In the genomic region with DNA sequence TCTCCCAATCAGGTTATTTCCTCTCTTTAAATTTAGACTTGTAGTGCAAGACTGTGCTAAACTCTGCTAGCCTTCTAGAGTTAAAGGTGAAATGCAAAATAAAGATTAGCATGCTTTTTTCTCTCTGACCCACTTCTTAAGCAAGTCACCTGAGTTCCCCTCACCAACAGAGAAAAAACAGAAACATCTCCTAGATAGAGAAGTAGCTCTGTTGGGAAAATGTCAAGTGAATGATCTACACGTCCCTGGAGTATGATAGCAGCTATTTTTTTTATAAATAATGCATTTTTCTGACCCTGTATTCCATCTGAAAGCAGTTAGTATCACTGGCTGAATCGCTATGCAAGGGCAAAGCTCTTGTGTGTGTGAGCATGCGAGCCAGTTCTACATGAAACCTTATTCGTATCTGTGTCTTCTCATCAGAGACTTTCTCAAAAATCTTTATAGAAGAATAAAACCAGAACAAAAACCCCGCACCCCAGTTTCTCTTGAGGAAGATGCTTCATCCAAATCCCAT, we compare ENCODE assay signal across 26 cellular contexts. TPM values are rescaled to one million over a fixed set of nuclear protein-coding genes. Genes with fewer than 3 reads are reported as not detected.
DNase-seq lines count a peak whose midpoint lies in the region; ATAC-seq and TF ChIP-seq lines count a peak whose summit lies in the region.
"Had no signal": no experiment of that assay in that cellular context is flagged by ENCODE, and none has a peak within 500 bp of the region (broad histone marks: within the 10 kb centered on the region; RNA-seq: fewer than 3 reads in every experiment).

No MANE protein-coding gene starts in this region.

- TF ChIP-seq CTCF in heart right ventricle (IDR thresholded peaks at IDR 0.05): no peak
- no peak for TF ChIP-seq CTCF in neural progenitor cell (IDR thresholded peaks at IDR 0.05)

- H3K9me3 Mint-ChIP-seq in neural progenitor cell: no peaks in the 10 kb centered on the region
- H3K9me3 Mint-ChIP-seq: activated B cell treated with CpG ODN at 0.5 μM for 24 hours; activated CD4-positive, alpha-beta memory T cell treated with anti-CD3 and anti-CD28 coated beads for 36 hours; activated naive CD8-positive, alpha-beta T cell treated with anti-CD3 and anti-CD28 coated beads for 36 hours; CD14-positive monocyte; immature natural killer cell had no signal

- 55 to 59% methylated on average over 5 of the region's 5 CpGs for WGBS in heart right ventricle, 2 donors

- H3K4me3 ChIP-seq in heart right ventricle (no peak overlapping the region), neural progenitor cell (no peak overlapping the region)
- H3K4me3 ChIP-seq: prostate gland, smooth muscle cell, tibial nerve had no signal

- peak overlapping the region; percentile 72 for H3K4me2 ChIP-seq in neural progenitor cell
- H3K4me2 ChIP-seq: smooth muscle cell had no signal

- peaks cover 56% of the 10 kb centered on the region for H3K79me2 ChIP-seq in neural progenitor cell (ENCODE audit: low read depth)

- H3K4me1 ChIP-seq in heart right ventricle (peaks cover 5 to 76% (median 42%) of the 10 kb centered on the region in 9 donors), neural progenitor cell (peaks cover 31% of the 10 kb centered on the region)
- H3K4me1 ChIP-seq: prostate gland had no signal

- peaks cover 4% of the 10 kb centered on the region for H4K20me1 ChIP-seq in neural progenitor cell (ENCODE audit: low read depth)

- H3K27me3 Mint-ChIP-seq in neural progenitor cell (ENCODE audit: insufficient read depth, low read depth): no peaks in the 10 kb centered on the region
- H3K27me3 Mint-ChIP-seq: activated B cell treated with CpG ODN at 0.5 μM for 24 hours; activated CD4-positive, alpha-beta memory T cell treated with anti-CD3 and anti-CD28 coated beads for 36 hours; activated naive CD8-positive, alpha-beta T cell treated with anti-CD3 and anti-CD28 coated beads for 36 hours had no signal

- intact Hi-C loops in heart right ventricle (cut with DNase I): loop anchor here in 1 of 10 donors (10.0 kb wide), 1 partner anchor 57 kb away; no protein-coding TSS in a partner anchor
- intact Hi-C loops in left cardiac atrium (cut with DNase I): no loop called here

- H2AFZ ChIP-seq in neural progenitor cell (replicated peaks): no peak overlapping the region

- no peaks in the 10 kb centered on the region for H3K9me3 ChIP-seq in heart right ventricle
- no peaks in the 10 kb centered on the region for H3K9me3 ChIP-seq in neural progenitor cell (ENCODE audit: low read depth)
- H3K9me3 ChIP-seq: prostate gland, tibial nerve had no signal

- H3K36me3 ChIP-seq in heart right ventricle (peaks cover 0 to 33% (median 0%) of the 10 kb centered on the region in 9 donors), neural progenitor cell (peaks cover 5% of the 10 kb centered on the region)
- H3K36me3 ChIP-seq: prostate gland had no signal

- in situ Hi-C loops in ACHN (cut with HindIII; ENCODE audit: low pct_ligation_motif_present, low pct_unique_long_range_greater_than_20kb, low sequenced_read_pairs): no loop called here

- H3K27me3 ChIP-seq in heart right ventricle (no peaks in the 10 kb centered on the region), neural progenitor cell (no peaks in the 10 kb centered on the region)
- H3K27me3 ChIP-seq: tibial nerve had no signal

- H3K4me3 Mint-ChIP-seq in neural progenitor cell: no peak overlapping the region
- H3K4me3 Mint-ChIP-seq: activated B cell treated with CpG ODN at 0.5 μM for 24 hours; activated CD4-positive, alpha-beta memory T cell treated with anti-CD3 and anti-CD28 coated beads for 36 hours; activated naive CD8-positive, alpha-beta T cell treated with anti-CD3 and anti-CD28 coated beads for 36 hours; CD14-positive monocyte; immature natural killer cell had no signal

- H3K27ac ChIP-seq in heart right ventricle (peak overlapping the region in 7 of 10 donors; percentile 4 to 72 (median 18)), neural progenitor cell (no peak overlapping the region)
- H3K27ac ChIP-seq: HL-60, prostate gland had no signal

- no peak overlapping the region for H3K27ac Mint-ChIP-seq in neural progenitor cell
- H3K27ac Mint-ChIP-seq: activated B cell treated with CpG ODN at 0.5 μM for 24 hours; activated CD4-positive, alpha-beta memory T cell treated with anti-CD3 and anti-CD28 coated beads for 36 hours; activated naive CD8-positive, alpha-beta T cell treated with anti-CD3 and anti-CD28 coated beads for 36 hours had no signal

- peak in 1 of 8 donors; percentile 29 for ATAC-seq in heart right ventricle
- no peak for ATAC-seq in left cardiac atrium
- ATAC-seq: esophagus mucosa; stimulated activated naive CD8-positive, alpha-beta T cell treated with anti-CD3 and anti-CD28 coated beads, Interleukin-15, Interleukin-2, amounts not matched to agents 100 U/mL and 50 U/mL, for 24 hours had no signal

- no peaks in the 10 kb centered on the region for H3F3A ChIP-seq in neural progenitor cell (ENCODE audit: low read depth)

- peaks cover 30% of the 10 kb centered on the region for H3K4me1 Mint-ChIP-seq in neural progenitor cell

- peaks cover 23% of the 10 kb centered on the region for H3K36me3 Mint-ChIP-seq in neural progenitor cell

- no peak overlapping the region for H3K9ac ChIP-seq in neural progenitor cell

- no peak for DNase-seq in heart right ventricle
- no peak for DNase-seq in left cardiac atrium
- peak; percentile 72 for DNase-seq in fibroblast of gingiva (ENCODE audit: low read depth)
- DNase-seq in neural progenitor cell (ENCODE audit: low spot score): no peak
- DNase-seq in NCI-H1417 treated with DMSO at 0.1 percent for 48 hours (lab: John Stamatoyannopoulos, UW): no peak
- DNase-seq in stimulated activated CD4-positive, alpha-beta T cell treated with anti-CD3 and anti-CD28 coated beads, Interleukin-4, amount 100 ng/mL, for 4 hours: no peak
- no peak for DNase-seq in NCI-H510A (lab: John Stamatoyannopoulos, UW)
- DNase-seq in ACHN: no peak
- DNase-seq: activated B cell treated with CpG ODN at 0.5 μM for 24 hours; activated CD4-positive, alpha-beta memory T cell treated with anti-CD3 and anti-CD28 coated beads for 36 hours; activated naive CD8-positive, alpha-beta T cell treated with anti-CD3 and anti-CD28 coated beads for 36 hours; effector memory CD4-positive, alpha-beta T cell; EL; GOT3; immature natural killer cell; NCI-H1436; NCI-H510A treated with DMSO at 0.1 percent for 48 hours; RPMI8226; stimulated activated CD4-positive, alpha-beta T cell treated with anti-CD3 and anti-CD28 coated beads, Interleukin-4, amount 100 ng/mL, for 1 hour; stimulated activated naive CD8-positive, alpha-beta T cell treated with anti-CD3 and anti-CD28 coated beads, Interleukin-15, Interleukin-2, amounts not matched to agents 100 U/mL and 50 U/mL, for 24 hours had no signal

RNA-seq across cellular contexts. Expression of a gene that starts 8.2 kb away (rescaled TPM):
- total RNA-seq in heart right ventricle (10 to 100 TPM; 21.1 to 46.7 (median 35.8) TPM), left cardiac atrium (10 to 100 TPM; 25.1 to 28.6 TPM), neural progenitor cell (ENCODE audit: low replicate concordance) (47.7 and 68.5 TPM in 2 replicates)
- 10 to 100 TPM; 10.7 to 13.3 TPM for polyA plus RNA-seq in heart right ventricle

RNA-seq across cellular contexts. Expression of a gene that starts 8.6 kb away (rescaled TPM):
- total RNA-seq in heart right ventricle (100 to 1,000 TPM; 231 to 470 (median 351) TPM), left cardiac atrium (100 to 1,000 TPM; 133 to 144 TPM), neural progenitor cell (ENCODE audit: low replicate concordance) (100 and 126 TPM in 2 replicates)
- polyA plus RNA-seq in heart right ventricle: 100 to 1,000 TPM; 147 to 177 TPM
